ENCODE assay signal across 1 cellular context in genomic region chr12:129657179-129657578, GRCh38.
TF ChIP-seq lines count a peak whose summit lies in the region.

No MANE protein-coding gene starts in this region.

TF ChIP-seq in H1, 55 proteins besides CTCF, POLR2A, EP300 and RAD21:
- TF ChIP-seq SAP30 (IDR thresholded peaks at IDR 0.05; ENCODE audit: insufficient read depth, insufficient replicate concordance, low read length) (no peak), MAX (IDR thresholded peaks at IDR 0.05) (0 out of 2 replicates have a peak, but pooled peaks have one; percentile 12)
